In genomic region chr6:169220068-169220964, GRCh38 we compare ENCODE assay signal across 27 cellular contexts. TPM values are rescaled to one million over a fixed set of nuclear protein-coding genes. Genes with fewer than 3 reads are reported as not detected.
"Had no signal": no experiment of that assay in that cellular context is flagged by ENCODE, and none has a peak within 500 bp of the region (broad histone marks: within the 10 kb centered on the region; RNA-seq: fewer than 3 reads in every experiment).

No MANE protein-coding gene starts in this region.

- H3K4me3 Mint-ChIP-seq: activated CD4-positive, alpha-beta memory T cell treated with anti-CD3 and anti-CD28 coated beads for 36 hours; activated CD4-positive, alpha-beta T cell treated with anti-CD3 and anti-CD28 coated beads, Interleukin-2, amount 10 ng/mL, durations not matched to agents 24 days and 14 days; activated naive CD4-positive, alpha-beta T cell treated with anti-CD3 and anti-CD28 coated beads for 36 hours; activated naive CD8-positive, alpha-beta T cell treated with anti-CD3 and anti-CD28 coated beads, Interleukin-2, amount 10 ng/mL, durations not matched to agents 7 days and 5 days; activated T-cell treated with anti-CD3 and anti-CD28 coated beads, Interleukin-2, amount 50 U/mL, for 72 hours; dendritic cell treated with granulocyte-macrophage colony-stimulating factor and Interleukin-4, amounts not matched to agents 40 ng/mL and 50 ng/mL, for 4 days; naive thymus-derived CD8-positive, alpha-beta T cell; neural crest cell; stimulated activated effector memory CD8-positive, alpha-beta T cell treated with anti-CD3 and anti-CD28 coated beads, Interleukin-12 subunit alpha, Interleukin-12 subunit beta, amount 100 ng/mL, for 72 hours had no signal

- H3K36me3 Mint-ChIP-seq: activated CD4-positive, alpha-beta memory T cell treated with anti-CD3 and anti-CD28 coated beads for 36 hours; stimulated activated effector memory CD8-positive, alpha-beta T cell treated with anti-CD3 and anti-CD28 coated beads, Interleukin-12 subunit alpha, Interleukin-12 subunit beta, amount 100 ng/mL, for 72 hours had no signal

- H3K9me3 ChIP-seq: esophagus squamous epithelium, thyroid gland, upper lobe of left lung had no signal

- H3K36me3 ChIP-seq: thyroid gland, upper lobe of left lung had no signal

- H3K4me3 ChIP-seq: esophagus squamous epithelium, skin epidermis, stomach, thyroid gland, upper lobe of left lung had no signal

- ATAC-seq: activated T-cell treated with anti-CD3 and anti-CD28 coated beads, Interleukin-2, amount 50 U/mL, for 72 hours; left ventricle myocardium superior; naive thymus-derived CD8-positive, alpha-beta T cell; right cardiac atrium; stimulated activated effector memory CD8-positive, alpha-beta T cell treated with anti-CD3 and anti-CD28 coated beads, Interleukin-12 subunit alpha, Interleukin-12 subunit beta, amount 100 ng/mL, for 72 hours had no signal

- DNase-seq: activated CD4-positive, alpha-beta memory T cell treated with anti-CD3 and anti-CD28 coated beads for 36 hours; activated CD4-positive, alpha-beta T cell treated with anti-CD3 and anti-CD28 coated beads, Interleukin-2, amount 10 ng/mL, durations not matched to agents 24 days and 14 days; activated CD4-positive, CD25-positive, alpha-beta regulatory T cell treated with anti-CD3 and anti-CD28 coated beads, Interleukin-2, amount 50 U/mL, for 72 hours; activated naive CD4-positive, alpha-beta T cell treated with anti-CD3 and anti-CD28 coated beads for 36 hours; activated naive CD8-positive, alpha-beta T cell treated with anti-CD3 and anti-CD28 coated beads, Interleukin-2, amount 10 ng/mL, durations not matched to agents 7 days and 5 days; activated T-cell treated with anti-CD3 and anti-CD28 coated beads for 4 hours; activated T-cell treated with anti-CD3 and anti-CD28 coated beads, Interleukin-2, amount 50 U/mL, for 72 hours; amygdala; caudate nucleus; effector CD4-positive, alpha-beta T cell; esophagus squamous epithelium; foreskin melanocyte; left cardiac atrium; left ventricle myocardium superior; naive thymus-derived CD8-positive, alpha-beta T cell; nucleus accumbens; stimulated activated CD4-positive, alpha-beta T cell treated with anti-CD3 and anti-CD28 coated beads, Interleukin-12 subunit alpha, Interleukin-12 subunit beta, amount 100 ng/mL, for 4 hours; stimulated activated CD4-positive, alpha-beta T cell treated with anti-CD3 and anti-CD28 coated beads, Interleukin-4, amount 100 ng/mL, for 1 hour; stomach; T-helper 2 cell; thyroid gland; upper lobe of left lung had no signal

- H3K9me3 Mint-ChIP-seq: activated CD4-positive, alpha-beta memory T cell treated with anti-CD3 and anti-CD28 coated beads for 36 hours; activated naive CD4-positive, alpha-beta T cell treated with anti-CD3 and anti-CD28 coated beads for 36 hours had no signal

- H3K27me3 ChIP-seq: esophagus squamous epithelium, stomach, thyroid gland, upper lobe of left lung had no signal

- H3K27ac ChIP-seq: esophagus squamous epithelium, skin epidermis, stomach, thyroid gland, upper lobe of left lung had no signal

- H3K27ac Mint-ChIP-seq: activated CD4-positive, alpha-beta memory T cell treated with anti-CD3 and anti-CD28 coated beads for 36 hours; activated CD4-positive, alpha-beta T cell treated with anti-CD3 and anti-CD28 coated beads, Interleukin-2, amount 10 ng/mL, durations not matched to agents 24 days and 14 days; activated naive CD4-positive, alpha-beta T cell treated with anti-CD3 and anti-CD28 coated beads for 36 hours; activated naive CD8-positive, alpha-beta T cell treated with anti-CD3 and anti-CD28 coated beads, Interleukin-2, amount 10 ng/mL, durations not matched to agents 7 days and 5 days; activated T-cell treated with anti-CD3 and anti-CD28 coated beads, Interleukin-2, amount 50 U/mL, for 72 hours; dendritic cell treated with granulocyte-macrophage colony-stimulating factor and Interleukin-4, amounts not matched to agents 40 ng/mL and 50 ng/mL, for 4 days; stimulated activated effector memory CD8-positive, alpha-beta T cell treated with anti-CD3 and anti-CD28 coated beads, Interleukin-12 subunit alpha, Interleukin-12 subunit beta, amount 100 ng/mL, for 72 hours had no signal

- H3K4me1 Mint-ChIP-seq: activated CD4-positive, alpha-beta T cell treated with anti-CD3 and anti-CD28 coated beads, Interleukin-2, amount 10 ng/mL, durations not matched to agents 24 days and 14 days; activated naive CD8-positive, alpha-beta T cell treated with anti-CD3 and anti-CD28 coated beads, Interleukin-2, amount 10 ng/mL, durations not matched to agents 7 days and 5 days had no signal

- H3K4me1 ChIP-seq: thyroid gland, upper lobe of left lung had no signal

- H3K27me3 Mint-ChIP-seq: activated CD4-positive, alpha-beta T cell treated with anti-CD3 and anti-CD28 coated beads, Interleukin-2, amount 10 ng/mL, durations not matched to agents 24 days and 14 days; activated naive CD8-positive, alpha-beta T cell treated with anti-CD3 and anti-CD28 coated beads, Interleukin-2, amount 10 ng/mL, durations not matched to agents 7 days and 5 days; dendritic cell treated with granulocyte-macrophage colony-stimulating factor and Interleukin-4, amounts not matched to agents 40 ng/mL and 50 ng/mL, for 4 days had no signal

RNA-seq across cellular contexts. Expression of gene THBS2, which starts 33.3 kb away (rescaled TPM):
- total RNA-seq: activated CD4-positive, alpha-beta memory T cell treated with anti-CD3 and anti-CD28 coated beads for 36 hours; activated CD4-positive, alpha-beta T cell treated with anti-CD3 and anti-CD28 coated beads, Interleukin-2, amount 10 ng/mL, durations not matched to agents 24 days and 14 days; activated naive CD4-positive, alpha-beta T cell treated with anti-CD3 and anti-CD28 coated beads for 36 hours; activated naive CD8-positive, alpha-beta T cell treated with anti-CD3 and anti-CD28 coated beads, Interleukin-2, amount 10 ng/mL, durations not matched to agents 7 days and 5 days; activated T-cell treated with anti-CD3 and anti-CD28 coated beads, Interleukin-2, amount 50 U/mL, for 72 hours; naive thymus-derived CD8-positive, alpha-beta T cell had no signal
